Comparison of ENCODE assay signal across 15 cellular contexts in the genomic region with DNA sequence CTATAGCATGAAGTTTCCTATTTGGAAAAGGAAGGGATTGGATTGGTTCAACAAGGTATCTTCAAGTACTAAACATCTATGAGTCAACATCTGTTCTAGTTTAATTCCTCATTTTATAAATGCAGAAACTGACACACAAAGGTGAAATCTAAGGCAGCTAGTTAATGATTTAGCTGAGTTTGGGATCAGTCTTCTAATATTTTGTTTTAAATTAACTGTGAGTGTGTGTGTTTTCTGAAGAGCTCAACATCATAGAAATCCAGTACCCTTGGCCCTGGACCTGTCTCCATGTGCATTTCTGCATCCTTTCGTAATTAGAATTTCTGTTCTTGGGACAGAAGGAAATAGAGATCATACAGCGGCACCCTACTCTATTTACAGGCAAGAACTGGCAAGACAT.
DNase-seq lines count a peak whose midpoint lies in the region; ATAC-seq and TF ChIP-seq lines count a peak whose summit lies in the region.
"Had no signal": no experiment of that assay in that cellular context is flagged by ENCODE, and none has a peak within 500 bp of the region (broad histone marks: within the 10 kb centered on the region; RNA-seq: fewer than 3 reads in every experiment).

No MANE protein-coding gene starts in this region.

- no peak for TF ChIP-seq CTCF in epithelial cell of proximal tubule (conservative IDR thresholded peaks at IDR 0.05; ENCODE audit: low read depth, low read length)
- TF ChIP-seq CTCF in right lobe of liver (IDR thresholded peaks at IDR 0.05) = no peak
- no peak for TF ChIP-seq CTCF in stomach (IDR thresholded peaks at IDR 0.05)

- ATAC-seq in right lobe of liver (peak; percentile 36 to 80 (median 62)), HG02759 (IDR thresholded peaks at IDR 0.05; ENCODE audit: unreplicated experiment) (no peak), GM19324 (IDR thresholded peaks at IDR 0.05; ENCODE audit: low FRiP score, unreplicated experiment) (no peak), HG02763 (IDR thresholded peaks at IDR 0.05; ENCODE audit: unreplicated experiment) (no peak)

- H3K4me1 ChIP-seq in right lobe of liver = no peaks in the 10 kb centered on the region
- H3K4me1 ChIP-seq in stomach = peaks cover 0 to 25% (median 9%) of the 10 kb centered on the region in 4 donors
- H3K4me1 ChIP-seq: Caco-2 had no signal

- WGBS in right lobe of liver (ENCODE audit: insufficient coverage, low coverage, low lambda C conversion rate, missing lambda C conversion rate) = 60% methylated on average over 2 of the region's 2 CpGs
- 67 to 91% (median 87%) methylated on average over 2 of the region's 2 CpGs for WGBS in stomach, 5 donors

- H3K4me3 ChIP-seq in epithelial cell of proximal tubule (ENCODE audit: low read depth, low read length) (no peak overlapping the region), right lobe of liver (no peak overlapping the region), stomach (no peak overlapping the region)

- in situ Hi-C loops in Caki2 (cut with HindIII; ENCODE audit: low pct_unique_long_range_greater_than_20kb, low sequenced_read_pairs) = no loop called here

- DNase-seq in Caki2 (ENCODE audit: low read depth) (peak; percentile 55), epithelial cell of proximal tubule (ENCODE audit: low read depth) (peak; percentile 45), right lobe of liver (no peak), stomach (no peak)
- DNase-seq: Caco-2; CD4-positive, CD25-positive, alpha-beta regulatory T cell; DMS53; HCEC 1CT; NCI-H1417; NCI-H1930; NCI-H526 treated with DMSO at 0.1 percent for 48 hours; SHP77 treated with DMSO at 0.1 percent for 48 hours had no signal

- H3K36me3 ChIP-seq in right lobe of liver = no peaks in the 10 kb centered on the region
- no peaks in the 10 kb centered on the region for H3K36me3 ChIP-seq in stomach

- no peaks in the 10 kb centered on the region for H3K9me3 ChIP-seq in right lobe of liver
- H3K9me3 ChIP-seq in stomach = no peaks in the 10 kb centered on the region
- H3K9me3 ChIP-seq: Caco-2 had no signal

- TF ChIP-seq POLR2A in right lobe of liver (IDR thresholded peaks at IDR 0.05) (no peak), stomach (IDR thresholded peaks at IDR 0.05) (no peak)

- no peak for TF ChIP-seq EP300 in stomach (IDR thresholded peaks at IDR 0.05)

- no peak overlapping the region for H3K27ac ChIP-seq in right lobe of liver
- peak overlapping the region in 3 of 5 donors; percentile 27 to 59 (median 52) for H3K27ac ChIP-seq in stomach

- H3K27me3 ChIP-seq in right lobe of liver (no peaks in the 10 kb centered on the region), stomach (no peaks in the 10 kb centered on the region)

- intact Hi-C loops in right lobe of liver (cut with DNase I) = no loop called here
- intact Hi-C loops in stomach (cut with DNase I; ENCODE audit: low total_unique reads) = no loop called here

Comparison
In these comparisons a context has a peak if more than half of its experiments do, and no peak if none do; other contexts are left out.
1. DNase-seq: peak in Caki2 (single experiment) and epithelial cell of proximal tubule (single experiment); none in right lobe of liver (0 of 3) and stomach (single experiment).
2. ATAC-seq: peak in right lobe of liver (4 of 4); none in HG02759 (single experiment), GM19324 (single experiment) and HG02763 (single experiment).
3. H3K27ac ChIP-seq: peak in stomach (3 of 5); none in right lobe of liver (0 of 3).